In genomic region chr9:73149371-73150067, GRCh38 we compare ENCODE assay signal across 8 cellular contexts. TPM values are rescaled to one million over a fixed set of nuclear protein-coding genes. Genes with fewer than 3 reads are reported as not detected.
DNase-seq lines count a peak whose midpoint lies in the region; ATAC-seq and TF ChIP-seq lines count a peak whose summit lies in the region.

No MANE protein-coding gene starts in this region.

- H3K9me3 ChIP-seq in ES-I3 (ENCODE audit: control insufficient read depth, insufficient read depth, low read length) (no peaks in the 10 kb centered on the region), T-helper 17 cell (ENCODE audit: control insufficient read depth, low read length, poor library complexity, severe bottlenecking) (no peaks in the 10 kb centered on the region), esophagus squamous epithelium (no peaks in the 10 kb centered on the region)

- H3K27ac Mint-ChIP-seq in T-helper 17 cell, result peak overlapping the region; percentile 100

- no peaks in the 10 kb centered on the region for H3K27me3 ChIP-seq in esophagus squamous epithelium

- peak overlapping the region; percentile 5; the same call in 1 of the 2 replicates for H3K9ac ChIP-seq in ES-I3 (ENCODE audit: low read depth, low read length)

- intact Hi-C loops in esophagus squamous epithelium (cut with DNase I), result no loop called here

- H3K4me1 Mint-ChIP-seq in T-helper 17 cell, result peaks cover 37% of the 10 kb centered on the region

- no peak for TF ChIP-seq POLR2A in esophagus squamous epithelium (IDR thresholded peaks at IDR 0.05)

- peak overlapping the region; percentile 86 to 96 (median 88) for H3K27ac ChIP-seq in esophagus squamous epithelium

- peak overlapping the region in 2 of 4 donors; percentile 13 to 45 for H3K4me3 ChIP-seq in esophagus squamous epithelium

- H3K36me3 ChIP-seq in ES-I3 (ENCODE audit: insufficient read depth, low read length) (no peaks in the 10 kb centered on the region), esophagus squamous epithelium (peaks cover 0 to 6% (median 0%) of the 10 kb centered on the region in 3 donors)

- no peak for DNase-seq in T-helper 17 cell
- no peak for DNase-seq in esophagus squamous epithelium (lab: John Stamatoyannopoulos, UW)
- peak; percentile 50 for DNase-seq in pulmonary artery endothelial cell (ENCODE audit: low read depth, low spot score)
- DNase-seq in NCI-H524 (lab: John Stamatoyannopoulos, UW), result no peak
- DNase-seq in NCI-H1417 treated with DMSO at 0.1 percent for 48 hours (lab: John Stamatoyannopoulos, UW), result no peak

- ATAC-seq in GM19468 (IDR thresholded peaks at IDR 0.05; ENCODE audit: extremely low read depth, unreplicated experiment) (peak; percentile 84), HG03520 (IDR thresholded peaks at IDR 0.05; ENCODE audit: unreplicated experiment) (peak; percentile 79), T-helper 17 cell (peak; percentile 59)

- H3K4me3 Mint-ChIP-seq in T-helper 17 cell, result peak overlapping the region; percentile 80

- H3K36me3 Mint-ChIP-seq in T-helper 17 cell (ENCODE audit: low read depth), result peaks cover 5% of the 10 kb centered on the region

- H3K4me1 ChIP-seq in ES-I3 (ENCODE audit: insufficient read depth, low read length), result peaks cover 52% of the 10 kb centered on the region
- peaks cover 10 to 59% (median 36%) of the 10 kb centered on the region in 3 donors for H3K4me1 ChIP-seq in esophagus squamous epithelium

- no peak for TF ChIP-seq CTCF in esophagus squamous epithelium (IDR thresholded peaks at IDR 0.05)

- no peaks in the 10 kb centered on the region for H3K27me3 Mint-ChIP-seq in T-helper 17 cell

- 2 to 7% methylated on average over 4 of the region's 4 CpGs for WGBS in esophagus squamous epithelium, 2 donors

RNA-seq across cellular contexts. Expression of gene ANXA1, which starts 2.1 kb away (rescaled TPM):
- total RNA-seq in T-helper 17 cell (100 to 1,000 TPM; 553 to 928 TPM), esophagus squamous epithelium (1,000 to 10,000 TPM; 5,313 to 9,451 (median 7,147) TPM), pulmonary artery endothelial cell (472 and 750 TPM in 2 replicates)
